11 cellular contexts compared by ENCODE assay signal in genomic region chr5:81849769-81850367, GRCh38.
DNase-seq lines count a peak whose midpoint lies in the region; ATAC-seq and TF ChIP-seq lines count a peak whose summit lies in the region.
"Had no signal": no experiment of that assay in that cellular context is flagged by ENCODE, and none has a peak within 500 bp of the region (broad histone marks: within the 10 kb centered on the region; RNA-seq: fewer than 3 reads in every experiment).

No MANE protein-coding gene starts in this region.

- POLR2A ChIA-PET in IMR-90 (lab: Charles Lee; ENCODE audit: unreplicated experiment) = no interaction called here

- peak overlapping the region; percentile 87 to 96; a peak in 3 of 4 replicates for H4K8ac ChIP-seq in IMR-90 (ENCODE audit: low read depth in 2 of 2, low read length in 2 of 2)

- no peak overlapping the region; the same call in 1 of the 2 replicates for H3K56ac ChIP-seq in IMR-90 (ENCODE audit: extremely low read depth, insufficient read depth, low read length)

- TF ChIP-seq RAD21 in IMR-90 (IDR thresholded peaks at IDR 0.05; ENCODE audit: low read length) = no peak

- no peaks in the 10 kb centered on the region for H3K36me3 Mint-ChIP-seq in CD4-positive, CD25-positive, alpha-beta regulatory T cell
- H3K36me3 Mint-ChIP-seq in effector memory CD8-positive, alpha-beta T cell (ENCODE audit: insufficient read depth) = peaks cover 7% of the 10 kb centered on the region

- H2AFZ ChIP-seq in IMR-90 (replicated peaks; ENCODE audit: low read length, poor library complexity) = peak overlapping the region; percentile 52

- H3K18ac ChIP-seq in IMR-90 (ENCODE audit: low read depth, low read length) = no peak overlapping the region; the same call in 1 of the 2 replicates

- no peak for TF ChIP-seq POLR2A in IMR-90 (IDR thresholded peaks at IDR 0.05; ENCODE audit: low read depth, low read length)

- H2BK20ac ChIP-seq in IMR-90 (ENCODE audit: low read depth, low read length) = peak overlapping the region; percentile 88

- no peaks in the 10 kb centered on the region for H3K9me3 ChIP-seq in CD4-positive, CD25-positive, alpha-beta regulatory T cell (ENCODE audit: control insufficient read depth in 2 of 2, low read length in 2 of 2)
- H3K9me3 ChIP-seq in IMR-90 (ENCODE audit: control insufficient read depth, insufficient read depth, low read length) = no peaks in the 10 kb centered on the region
- H3K9me3 ChIP-seq: Peyer's patch, upper lobe of left lung had no signal

- WGBS in IMR-90 (ENCODE audit: extremely low coverage in 2 of 2, insufficient read length in 1 of 2), 2 experiments = 90% methylated on average over 3 of the region's 4 CpGs; no CpG with 5 or more reads in 1 of the 2 experiments

- H3K4me3 ChIP-seq in CD4-positive, CD25-positive, alpha-beta regulatory T cell (ENCODE audit: low read depth, low read length) = no peak overlapping the region
- H3K4me3 ChIP-seq in IMR-90 (ENCODE audit: insufficient read depth, low read depth, low read length) = no peak overlapping the region
- H3K4me3 ChIP-seq: Peyer's patch, skin epidermis, upper lobe of left lung had no signal

- peak overlapping the region; percentile 30; the same call in 1 of the 2 replicates for H4K5ac ChIP-seq in IMR-90 (ENCODE audit: low read depth, low read length)

- H3K79me1 ChIP-seq in IMR-90 (ENCODE audit: low read depth in 1 of 2, low read length in 2 of 2) = peaks cover 0 to 6% of the 10 kb centered on the region in 2 experiments; a peak in 2 of 4 replicates

- H3K27me3 ChIP-seq in CD4-positive, CD25-positive, alpha-beta regulatory T cell (ENCODE audit: control insufficient read depth, insufficient read depth, low read length) = no peaks in the 10 kb centered on the region
- H3K27me3 ChIP-seq in IMR-90 (ENCODE audit: control insufficient read depth, insufficient read depth, low read length) = no peaks in the 10 kb centered on the region
- H3K27me3 ChIP-seq: Peyer's patch, upper lobe of left lung had no signal

- H3K27ac Mint-ChIP-seq in CD4-positive, CD25-positive, alpha-beta regulatory T cell = peak overlapping the region in 2 of 3 donors; percentile 18 to 39
- no peak overlapping the region for H3K27ac Mint-ChIP-seq in effector memory CD8-positive, alpha-beta T cell

- peak overlapping the region; percentile 91; the same call in 1 of the 2 replicates for H3K14ac ChIP-seq in IMR-90 (replicated peaks; ENCODE audit: low read depth, low read length)

- TF ChIP-seq CTCF in IMR-90 (conservative IDR thresholded peaks at IDR 0.05; ENCODE audit: low read depth, low read length) = no peak

- H2BK5ac ChIP-seq in IMR-90 (ENCODE audit: low read depth, low read length, poor library complexity, severe bottlenecking) = no peak overlapping the region

- peaks cover 12% of the 10 kb centered on the region for H3K27me3 Mint-ChIP-seq in CD4-positive, CD25-positive, alpha-beta regulatory T cell
- H3K27me3 Mint-ChIP-seq in effector memory CD8-positive, alpha-beta T cell = no peaks in the 10 kb centered on the region

- peaks cover 14% of the 10 kb centered on the region for H3K9me1 ChIP-seq in IMR-90 (ENCODE audit: insufficient read depth, low read length)

- no peak overlapping the region for H3K9ac ChIP-seq in IMR-90 (ENCODE audit: low read depth, low read length)

- peak overlapping the region; percentile 97 for H2BK120ac ChIP-seq in IMR-90 (ENCODE audit: low read depth, low read length)

- H3K9me3 Mint-ChIP-seq in CD4-positive, CD25-positive, alpha-beta regulatory T cell = peaks cover 0 to 2% (median 0%) of the 10 kb centered on the region in 7 donors
- no peaks in the 10 kb centered on the region for H3K9me3 Mint-ChIP-seq in effector memory CD8-positive, alpha-beta T cell

- H3K4me3 Mint-ChIP-seq in CD4-positive, CD25-positive, alpha-beta regulatory T cell = peak overlapping the region; percentile 80 to 99 (median 92)
- peak overlapping the region; percentile 95 to 96 for H3K4me3 Mint-ChIP-seq in effector memory CD8-positive, alpha-beta T cell

- intact Hi-C loops in IMR-90 (cut with micrococcal nuclease) = loop anchor here (5.0 kb wide), 1 partner anchor 428 kb away; no protein-coding TSS in a partner anchor

- peaks cover 7 to 46% (median 34%) of the 10 kb centered on the region in 4 donors for H3K4me1 Mint-ChIP-seq in CD4-positive, CD25-positive, alpha-beta regulatory T cell
- H3K4me1 Mint-ChIP-seq in effector memory CD8-positive, alpha-beta T cell (ENCODE audit: low read depth in 2 of 2) = peaks cover 28 to 33% of the 10 kb centered on the region in 2 donors

- H3K27ac ChIP-seq in CD4-positive, CD25-positive, alpha-beta regulatory T cell (ENCODE audit: insufficient read depth, low read length, poor library complexity, severe bottlenecking) = no peak overlapping the region
- no peak overlapping the region for H3K27ac ChIP-seq in IMR-90 (ENCODE audit: insufficient read depth, low read length)

- H2AK5ac ChIP-seq in IMR-90 (ENCODE audit: low read depth, low read length) = peak overlapping the region; percentile 11

- peaks cover 23% of the 10 kb centered on the region for H3K4me1 ChIP-seq in CD4-positive, CD25-positive, alpha-beta regulatory T cell (ENCODE audit: control insufficient read depth, insufficient read depth, low read length, poor library complexity, severe bottlenecking)
- peaks cover 19% of the 10 kb centered on the region for H3K4me1 ChIP-seq in IMR-90 (ENCODE audit: control insufficient read depth, insufficient read depth, low read length)

- H4K20me1 ChIP-seq in IMR-90 (ENCODE audit: insufficient read depth, low read length) = no peaks in the 10 kb centered on the region

- H2BK15ac ChIP-seq in IMR-90 (ENCODE audit: low read depth, low read length) = 0 out of 3 replicates have a peak overlapping the region, but pooled peaks have one; percentile 78

- H2AK9ac ChIP-seq in IMR-90 (replicated peaks; ENCODE audit: low read depth, low read length, poor library complexity) = no peak overlapping the region

- H3K23ac ChIP-seq in IMR-90 (ENCODE audit: low read depth, low read length) = no peak overlapping the region; the same call in 1 of the 2 replicates

- BruUV-seq in IMR-90 (replicated peaks; lab: Mats Ljungman, UMichigan) = no TSS peak

- H4K91ac ChIP-seq in IMR-90 (ENCODE audit: insufficient read depth, low read depth, low read length) = peak overlapping the region; percentile 94

- CTCF ChIA-PET in IMR-90 (lab: Yijun Ruan, JAX) = interaction anchor here (0.6 kb wide), 1 partner anchor 18 kb away, joined by 8 read pairs; no protein-coding TSS in a partner anchor

- no peaks in the 10 kb centered on the region for H3K36me3 ChIP-seq in CD4-positive, CD25-positive, alpha-beta regulatory T cell (ENCODE audit: control insufficient read depth, insufficient read depth, low read length)
- no peaks in the 10 kb centered on the region for H3K36me3 ChIP-seq in IMR-90 (ENCODE audit: control insufficient read depth, insufficient read depth, low read length)
- H3K36me3 ChIP-seq: Peyer's patch, upper lobe of left lung had no signal

- H3K4me2 ChIP-seq in IMR-90 (ENCODE audit: low read depth, low read length) = no peak overlapping the region

- peak overlapping the region; percentile 92 for H3K4ac ChIP-seq in IMR-90 (ENCODE audit: low read depth, low read length)

- no peak for ATAC-seq in CD4-positive, CD25-positive, alpha-beta regulatory T cell (ENCODE audit: low read depth in 2 of 2)
- ATAC-seq in IMR-90 (ENCODE audit: low read depth) = no peak
- no peak for ATAC-seq in effector memory CD8-positive, alpha-beta T cell (replicated peaks)
- no peak for ATAC-seq in HG03571 (IDR thresholded peaks at IDR 0.05; ENCODE audit: unreplicated experiment)
- no peak for ATAC-seq in HG02610 (IDR thresholded peaks at IDR 0.05; ENCODE audit: unreplicated experiment)

- dilution Hi-C loops in IMR-90 (cut with HindIII; ENCODE audit: low sequenced_read_pairs, unreplicated experiment) = no loop called here

- in situ Hi-C loops in IMR-90 (cut with MboI; ENCODE audit: low sequenced_read_pairs) = loop anchor here (5.0 to 10.0 kb wide), 4 partner anchors 63 to 425 kb away; no protein-coding TSS in a partner anchor

- DNase-seq in CD4-positive, CD25-positive, alpha-beta regulatory T cell = no peak
- DNase-seq in IMR-90 (no peak), pons (ENCODE audit: low spot score) (peak; percentile 39), 8988T (no peak), NCI-H1105 treated with DMSO at 0.1 percent for 48 hours (lab: John Stamatoyannopoulos, UW) (no peak)
- no peak for DNase-seq in effector memory CD8-positive, alpha-beta T cell
- DNase-seq: Peyer's patch, upper lobe of left lung had no signal

TF ChIP-seq in IMR-90, 13 proteins besides CTCF, POLR2A, EP300 and RAD21:
- TF ChIP-seq ELK1 (IDR thresholded peaks at IDR 0.05; ENCODE audit: borderline replicate concordance, low read depth, low read length) (no peak), FOS (IDR thresholded peaks at IDR 0.05; ENCODE audit: low read depth, low read length) (no peak), BHLHE40 (IDR thresholded peaks at IDR 0.05; ENCODE audit: low read depth, low read length) (no peak), MXI1 (IDR thresholded peaks at IDR 0.05; ENCODE audit: borderline replicate concordance, low read depth, low read length) (no peak), CEBPB (IDR thresholded peaks at IDR 0.05; ENCODE audit: low read depth, low read length) (no peak), MAZ (IDR thresholded peaks at IDR 0.05; ENCODE audit: borderline replicate concordance, low read depth, low read length) (no peak), SMC3 (IDR thresholded peaks at IDR 0.05; ENCODE audit: low read depth, low read length) (no peak), MAFK (IDR thresholded peaks at IDR 0.05; ENCODE audit: low read depth, low read length) (no peak), RCOR1 (IDR thresholded peaks at IDR 0.05; ENCODE audit: insufficient replicate concordance, low read length) (no peak)

Comparison
In these comparisons a context has a peak if more than half of its experiments do, and no peak if none do; other contexts are left out.
1. H3K27ac Mint-ChIP-seq: peak in CD4-positive, CD25-positive, alpha-beta regulatory T cell (2 of 3); none in effector memory CD8-positive, alpha-beta T cell (0 of 2).